ENCODE assay signal across 2 cellular contexts in the genomic region with DNA sequence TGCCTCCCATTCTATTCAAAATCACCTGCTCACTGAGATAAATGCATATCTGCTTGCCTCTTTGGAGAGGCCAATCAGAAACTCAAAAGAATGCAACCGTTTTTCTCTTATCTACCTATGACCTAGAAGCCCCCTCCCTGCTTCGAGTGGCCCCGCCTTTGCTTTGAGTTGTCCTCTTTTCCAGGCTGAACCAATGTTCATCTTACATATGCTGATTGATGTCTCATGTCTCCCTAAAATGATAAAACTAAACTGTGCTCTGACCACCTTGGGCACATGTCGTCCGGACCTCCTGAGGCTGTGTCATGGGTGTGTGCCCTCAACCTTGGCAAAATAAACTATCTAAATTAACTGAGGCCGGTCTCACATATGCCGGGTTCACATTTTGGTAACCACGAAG.
TF ChIP-seq lines count a peak whose summit lies in the region.

No MANE protein-coding gene starts in this region.

TF ChIP-seq in HepG2, 621 proteins besides CTCF, POLR2A, EP300 and RAD21 (continued from another document):
- 0 out of 2 replicates have a peak, but pooled peaks have one; percentile 20 for TF ChIP-seq MEF2D (CRISPR knock-in tag; IDR thresholded peaks at IDR 0.05)
- no peak for TF ChIP-seq ZKSCAN1 (IDR thresholded peaks at IDR 0.05; ENCODE audit: low read length)
- TF ChIP-seq, protein P1, sequence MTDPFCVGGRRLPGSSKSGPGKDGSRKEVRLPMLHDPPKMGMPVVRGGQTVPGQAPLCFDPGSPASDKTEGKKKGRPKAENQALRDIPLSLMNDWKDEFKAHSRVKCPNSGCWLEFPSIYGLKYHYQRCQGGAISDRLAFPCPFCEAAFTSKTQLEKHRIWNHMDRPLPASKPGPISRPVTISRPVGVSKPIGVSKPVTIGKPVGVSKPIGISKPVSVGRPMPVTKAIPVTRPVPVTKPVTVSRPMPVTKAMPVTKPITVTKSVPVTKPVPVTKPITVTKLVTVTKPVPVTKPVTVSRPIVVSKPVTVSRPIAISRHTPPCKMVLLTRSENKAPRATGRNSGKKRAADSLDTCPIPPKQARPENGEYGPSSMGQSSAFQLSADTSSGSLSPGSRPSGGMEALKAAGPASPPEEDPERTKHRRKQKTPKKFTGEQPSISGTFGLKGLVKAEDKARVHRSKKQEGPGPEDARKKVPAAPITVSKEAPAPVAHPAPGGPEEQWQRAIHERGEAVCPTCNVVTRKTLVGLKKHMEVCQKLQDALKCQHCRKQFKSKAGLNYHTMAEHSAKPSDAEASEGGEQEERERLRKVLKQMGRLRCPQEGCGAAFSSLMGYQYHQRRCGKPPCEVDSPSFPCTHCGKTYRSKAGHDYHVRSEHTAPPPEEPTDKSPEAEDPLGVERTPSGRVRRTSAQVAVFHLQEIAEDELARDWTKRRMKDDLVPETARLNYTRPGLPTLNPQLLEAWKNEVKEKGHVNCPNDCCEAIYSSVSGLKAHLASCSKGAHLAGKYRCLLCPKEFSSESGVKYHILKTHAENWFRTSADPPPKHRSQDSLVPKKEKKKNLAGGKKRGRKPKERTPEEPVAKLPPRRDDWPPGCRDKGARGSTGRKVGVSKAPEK (CRISPR knock-in tag; IDR thresholded peaks at IDR 0.05; ENCODE audit: borderline replicate concordance) = 0 out of 2 replicates have a peak, but pooled peaks have one; percentile 25
- TF ChIP-seq, protein P2, sequence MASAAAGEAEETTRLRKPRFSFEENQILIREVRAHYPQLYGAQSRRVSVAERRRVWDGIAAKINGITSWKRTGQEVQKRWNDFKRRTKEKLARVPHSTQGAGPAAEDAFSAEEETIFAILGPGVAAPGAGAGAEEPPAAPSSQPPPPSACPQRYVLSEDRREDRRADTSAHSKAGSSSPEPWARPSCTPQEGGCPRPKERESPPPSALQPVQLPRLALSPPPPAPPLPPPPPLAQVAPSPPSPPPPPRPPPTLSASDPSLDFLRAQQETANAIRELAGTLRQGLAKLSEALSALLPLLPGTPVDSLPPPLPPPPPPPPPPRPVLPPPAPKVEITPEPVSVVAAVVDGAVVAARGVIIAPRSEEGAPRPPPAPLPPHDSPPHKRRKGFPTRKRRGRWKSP (CRISPR knock-in tag; IDR thresholded peaks at IDR 0.05) = 0 out of 2 replicates have a peak, but pooled peaks have one; percentile 17
- TF ChIP-seq ZNF33B (CRISPR knock-in tag; IDR thresholded peaks at IDR 0.05) = 0 out of 2 replicates have a peak, but pooled peaks have one; percentile 67
- no peak for TF ChIP-seq IKZF1 (IDR thresholded peaks at IDR 0.05)
- TF ChIP-seq, protein P3, sequence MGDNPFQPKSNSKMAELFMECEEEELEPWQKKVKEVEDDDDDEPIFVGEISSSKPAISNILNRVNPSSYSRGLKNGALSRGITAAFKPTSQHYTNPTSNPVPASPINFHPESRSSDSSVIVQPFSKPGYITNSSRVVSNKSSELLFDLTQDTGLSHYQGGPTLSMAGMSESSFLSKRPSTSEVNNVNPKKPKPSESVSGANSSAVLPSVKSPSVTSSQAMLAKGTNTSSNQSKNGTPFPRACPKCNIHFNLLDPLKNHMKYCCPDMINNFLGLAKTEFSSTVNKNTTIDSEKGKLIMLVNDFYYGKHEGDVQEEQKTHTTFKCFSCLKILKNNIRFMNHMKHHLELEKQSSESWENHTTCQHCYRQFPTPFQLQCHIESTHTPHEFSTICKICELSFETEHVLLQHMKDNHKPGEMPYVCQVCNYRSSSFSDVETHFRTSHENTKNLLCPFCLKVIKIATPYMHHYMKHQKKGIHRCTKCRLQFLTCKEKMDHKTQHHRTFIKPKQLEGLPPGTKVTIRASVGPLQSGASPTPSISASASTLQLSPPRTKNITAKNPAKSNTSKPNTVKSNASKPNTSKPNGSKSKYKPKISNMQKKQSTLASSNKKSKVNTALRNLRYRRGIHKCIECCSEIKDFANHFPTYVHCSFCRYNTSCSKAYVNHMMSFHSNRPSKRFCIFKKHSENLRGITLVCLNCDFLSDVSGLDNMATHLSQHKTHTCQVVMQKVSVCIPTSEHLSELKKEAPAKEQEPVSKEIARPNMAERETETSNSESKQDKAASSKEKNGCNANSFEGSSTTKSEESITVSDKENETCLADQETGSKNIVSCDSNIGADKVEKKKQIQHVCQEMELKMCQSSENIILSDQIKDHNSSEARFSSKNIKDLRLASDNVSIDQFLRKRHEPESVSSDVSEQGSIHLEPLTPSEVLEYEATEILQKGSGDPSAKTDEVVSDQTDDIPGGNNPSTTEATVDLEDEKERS (CRISPR knock-in tag; IDR thresholded peaks at IDR 0.05) = peak; percentile 63; the same call in 1 of the 2 replicates

TF ChIP-seq in K562, 482 proteins besides CTCF, POLR2A, EP300 and RAD21 (continued from another document):
- TF ChIP-seq, protein P4, sequence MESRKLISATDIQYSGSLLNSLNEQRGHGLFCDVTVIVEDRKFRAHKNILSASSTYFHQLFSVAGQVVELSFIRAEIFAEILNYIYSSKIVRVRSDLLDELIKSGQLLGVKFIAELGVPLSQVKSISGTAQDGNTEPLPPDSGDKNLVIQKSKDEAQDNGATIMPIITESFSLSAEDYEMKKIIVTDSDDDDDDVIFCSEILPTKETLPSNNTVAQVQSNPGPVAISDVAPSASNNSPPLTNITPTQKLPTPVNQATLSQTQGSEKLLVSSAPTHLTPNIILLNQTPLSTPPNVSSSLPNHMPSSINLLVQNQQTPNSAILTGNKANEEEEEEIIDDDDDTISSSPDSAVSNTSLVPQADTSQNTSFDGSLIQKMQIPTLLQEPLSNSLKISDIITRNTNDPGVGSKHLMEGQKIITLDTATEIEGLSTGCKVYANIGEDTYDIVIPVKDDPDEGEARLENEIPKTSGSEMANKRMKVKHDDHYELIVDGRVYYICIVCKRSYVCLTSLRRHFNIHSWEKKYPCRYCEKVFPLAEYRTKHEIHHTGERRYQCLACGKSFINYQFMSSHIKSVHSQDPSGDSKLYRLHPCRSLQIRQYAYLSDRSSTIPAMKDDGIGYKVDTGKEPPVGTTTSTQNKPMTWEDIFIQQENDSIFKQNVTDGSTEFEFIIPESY (CRISPR knock-in tag; IDR thresholded peaks at IDR 0.05) = no peak
- TF ChIP-seq MYBL2 (IDR thresholded peaks at IDR 0.05; ENCODE audit: low read depth) (peak; percentile 22; the same call in 1 of the 2 replicates), MYBL2 (CRISPR knock-in tag; IDR thresholded peaks at IDR 0.05; ENCODE audit: borderline replicate concordance) (no peak)
- TF ChIP-seq, protein P5, sequence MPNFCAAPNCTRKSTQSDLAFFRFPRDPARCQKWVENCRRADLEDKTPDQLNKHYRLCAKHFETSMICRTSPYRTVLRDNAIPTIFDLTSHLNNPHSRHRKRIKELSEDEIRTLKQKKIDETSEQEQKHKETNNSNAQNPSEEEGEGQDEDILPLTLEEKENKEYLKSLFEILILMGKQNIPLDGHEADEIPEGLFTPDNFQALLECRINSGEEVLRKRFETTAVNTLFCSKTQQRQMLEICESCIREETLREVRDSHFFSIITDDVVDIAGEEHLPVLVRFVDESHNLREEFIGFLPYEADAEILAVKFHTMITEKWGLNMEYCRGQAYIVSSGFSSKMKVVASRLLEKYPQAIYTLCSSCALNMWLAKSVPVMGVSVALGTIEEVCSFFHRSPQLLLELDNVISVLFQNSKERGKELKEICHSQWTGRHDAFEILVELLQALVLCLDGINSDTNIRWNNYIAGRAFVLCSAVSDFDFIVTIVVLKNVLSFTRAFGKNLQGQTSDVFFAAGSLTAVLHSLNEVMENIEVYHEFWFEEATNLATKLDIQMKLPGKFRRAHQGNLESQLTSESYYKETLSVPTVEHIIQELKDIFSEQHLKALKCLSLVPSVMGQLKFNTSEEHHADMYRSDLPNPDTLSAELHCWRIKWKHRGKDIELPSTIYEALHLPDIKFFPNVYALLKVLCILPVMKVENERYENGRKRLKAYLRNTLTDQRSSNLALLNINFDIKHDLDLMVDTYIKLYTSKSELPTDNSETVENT (CRISPR knock-in tag; IDR thresholded peaks at IDR 0.05) = no peak
